In genomic region chr1:32903991-32904776, GRCh38 we compare ENCODE assay signal across 24 cellular contexts. TPM values are rescaled to one million over a fixed set of nuclear protein-coding genes. Genes with fewer than 3 reads are reported as not detected.
DNase-seq lines count a peak whose midpoint lies in the region; ATAC-seq and TF ChIP-seq lines count a peak whose summit lies in the region.
"Had no signal": no experiment of that assay in that cellular context is flagged by ENCODE, and none has a peak within 500 bp of the region (broad histone marks: within the 10 kb centered on the region; RNA-seq: fewer than 3 reads in every experiment).

No MANE protein-coding gene starts in this region.

- peak overlapping the region in 3 of 4 donors; percentile 71 to 93 (median 86) for H3K27ac ChIP-seq in Peyer's patch
- H3K27ac ChIP-seq in transverse colon = peak overlapping the region; percentile 83 to 92 (median 88)
- H3K27ac ChIP-seq: dorsolateral prefrontal cortex, gastrocnemius medialis, testis had no signal

- H3K4me1 ChIP-seq in Peyer's patch (peaks cover 0 to 6% (median 0%) of the 10 kb centered on the region in 4 donors), transverse colon (peaks cover 0 to 55% (median 31%) of the 10 kb centered on the region in 4 donors)

- in situ Hi-C loops in transverse colon (cut with MboI; ENCODE audit: low pct_ligation_motif_present in 1 of 4, low pct_unique_long_range_greater_than_20kb in 1 of 4, low sequenced_read_pairs in 3 of 4) = no loop called here

- H3K27me3 ChIP-seq in Peyer's patch = no peaks in the 10 kb centered on the region
- H3K27me3 ChIP-seq in transverse colon = peaks cover 5% of the 10 kb centered on the region
- H3K27me3 ChIP-seq: dorsolateral prefrontal cortex, testis had no signal

- DNase-seq in GM20000 (ENCODE audit: low spot score) (peak; percentile 18), Peyer's patch (peak in 2 of 3 donors; percentile 82 to 89), left lobe of liver (ENCODE audit: low spot score) (no peak), transverse colon (peak; percentile 86), SHP77 treated with DMSO at 0.1 percent for 48 hours (lab: John Stamatoyannopoulos, UW) (no peak), T-helper 9 cell (no peak), DMS114 treated with DMSO at 0.1 percent for 48 hours (lab: John Stamatoyannopoulos, UW; ENCODE audit: unreplicated experiment) (no peak)
- DNase-seq: activated CD4-positive, alpha-beta T cell treated with anti-CD3 and anti-CD28 coated beads, Interleukin-2, amount 10 ng/mL, durations not matched to agents 7 days and 5 days; activated CD8-positive, alpha-beta memory T cell treated with anti-CD3 and anti-CD28 coated beads, Interleukin-2, amount 50 U/mL, for 48 hours; activated gamma-delta T cell treated with Interleukin-2 at 50 U/mL for 16 hours; AML-193; DND-41; gastrocnemius medialis; mesenchymal stem cell; NCI-H1417 treated with DMSO at 0.1 percent for 48 hours; NCI-H2171 treated with DMSO at 0.1 percent for 48 hours; NCI-H774; nephron progenitor cell; stimulated activated CD4-positive, alpha-beta T cell treated with anti-CD3 and anti-CD28 coated beads, Interleukin-1b, Interleukin-23, amount 100 ng/mL, for 48 hours; testis had no signal

- peak in 1 of 2 donors; percentile 63 for TF ChIP-seq POLR2A in Peyer's patch (IDR thresholded peaks at IDR 0.05)
- no peak for TF ChIP-seq POLR2A in transverse colon (IDR thresholded peaks at IDR 0.05)

- no peak for TF ChIP-seq CTCF in GM20000 (IDR thresholded peaks at IDR 0.05; ENCODE audit: extremely low read depth, missing control alignments)
- TF ChIP-seq CTCF in Peyer's patch (IDR thresholded peaks at IDR 0.05) = peak in 1 of 6 experiments; percentile 12
- TF ChIP-seq CTCF in transverse colon (IDR thresholded peaks at IDR 0.05) = peak in 1 of 5 experiments; percentile 35

- 53% methylated on average over 3 of the region's 3 CpGs; no CpG with 5 or more reads in 1 of the 2 donors for WGBS in transverse colon (ENCODE audit: low coverage in 1 of 2), 2 donors

- ATAC-seq in left lobe of liver = peak; percentile 74
- ATAC-seq: gastrocnemius medialis; stimulated activated memory B cell treated with anti-CD40 and anti-IgM and Interleukin-4, amounts not matched to agents 10 μg/mL and 1 μg/mL and 100 μg/mL, for 72 hours had no signal

- intact Hi-C loops in transverse colon (cut with DNase I; ENCODE audit: low total_unique reads) = no loop called here

- no peaks in the 10 kb centered on the region for H3K9me3 ChIP-seq in Peyer's patch
- H3K9me3 ChIP-seq in transverse colon = no peaks in the 10 kb centered on the region
- H3K9me3 ChIP-seq: gastrocnemius medialis, HAP-1, testis had no signal

- no peak for TF ChIP-seq EP300 in transverse colon (IDR thresholded peaks at IDR 0.05; ENCODE audit: low read depth)

- H3K36me3 ChIP-seq in Peyer's patch (no peaks in the 10 kb centered on the region), transverse colon (no peaks in the 10 kb centered on the region)
- H3K36me3 ChIP-seq: gastrocnemius medialis, HAP-1 had no signal

- no peak overlapping the region for H3K4me3 ChIP-seq in Peyer's patch
- H3K4me3 ChIP-seq in transverse colon = no peak overlapping the region
- H3K4me3 ChIP-seq: dorsolateral prefrontal cortex, gastrocnemius medialis, HAP-1, testis had no signal

RNA-seq across cellular contexts. Expression of gene TMEM54, which starts 3.0 kb away (rescaled TPM):
- total RNA-seq in Peyer's patch (100 to 1,000 TPM; 228 to 892 (median 538) TPM), left lobe of liver (6.1 TPM), transverse colon (1,000 to 10,000 TPM in 2 of 4 donors, 100 to 1,000 TPM in 2; 330 to 1,204 (median 846) TPM)
- total RNA-seq: activated CD4-positive, alpha-beta T cell treated with anti-CD3 and anti-CD28 coated beads, Interleukin-2, amount 10 ng/mL, durations not matched to agents 7 days and 5 days had no signal

RNA-seq across cellular contexts. Expression of gene HPCA, which starts 17.9 kb away (rescaled TPM):
- total RNA-seq in Peyer's patch (under 1 TPM in 1 of 4 donors, not detected in 3; 0.53 TPM), left lobe of liver (not detected), transverse colon (under 1 TPM in 2 of 4 donors, not detected in 2; 0.64 to 0.96 TPM)
- total RNA-seq: activated CD4-positive, alpha-beta T cell treated with anti-CD3 and anti-CD28 coated beads, Interleukin-2, amount 10 ng/mL, durations not matched to agents 7 days and 5 days; gastrocnemius medialis; kidney epithelial cell had no signal

RNA-seq across cellular contexts. Expression of gene FNDC5, which starts 33.5 kb away (rescaled TPM):
- total RNA-seq in Peyer's patch = 1 to 10 TPM in 1 of 4 donors, not detected in 3; 1.8 TPM
- total RNA-seq in left lobe of liver = 5.4 TPM
- total RNA-seq in transverse colon = under 1 TPM in 2 of 4 donors, not detected in 2; 0.32 to 0.55 TPM
- total RNA-seq: activated CD4-positive, alpha-beta T cell treated with anti-CD3 and anti-CD28 coated beads, Interleukin-2, amount 10 ng/mL, durations not matched to agents 7 days and 5 days had no signal

Comparison
In these comparisons a context has a peak if more than half of its experiments do, and no peak if none do; other contexts are left out.
1. DNase-seq: peak in GM20000 (single experiment), Peyer's patch (2 of 3) and transverse colon (single experiment); none in left lobe of liver (single experiment), SHP77 treated with DMSO at 0.1 percent for 48 hours (single experiment), T-helper 9 cell (single experiment) and DMS114 treated with DMSO at 0.1 percent for 48 hours (single experiment).
2. RNA of gene TMEM54, which starts 3.0 kb away (total RNA-seq): 330 to 1,204 TPM in transverse colon and 228 to 892 TPM in Peyer's patch; 6.1 TPM in left lobe of liver (single experiment); every median in the first group is over 10 times any median in the second.